ENCODE assay signal across 1 cellular context in genomic region chr7:157399086-157399687, GRCh38.
TF ChIP-seq lines count a peak whose summit lies in the region.

No MANE protein-coding gene starts in this region.

TF ChIP-seq in HepG2, 621 proteins besides CTCF, POLR2A, EP300 and RAD21 (continued from another document):
- TF ChIP-seq USF2 (IDR thresholded peaks at IDR 0.05; ENCODE audit: low read depth, low read length) (no peak), USF2 (CRISPR knock-in tag; IDR thresholded peaks at IDR 0.05; ENCODE audit: borderline replicate concordance) (no peak), ZBTB25 (CRISPR knock-in tag; IDR thresholded peaks at IDR 0.05) (no peak), ZFP37 (CRISPR knock-in tag; IDR thresholded peaks at IDR 0.05; ENCODE audit: borderline replicate concordance) (no peak), TBX2 (CRISPR knock-in tag; IDR thresholded peaks at IDR 0.05; ENCODE audit: borderline replicate concordance) (no peak), ZNF556 (CRISPR knock-in tag; IDR thresholded peaks at IDR 0.05; ENCODE audit: borderline replicate concordance) (no peak)
